ENCODE assay signal across 12 cellular contexts in the genomic region with DNA sequence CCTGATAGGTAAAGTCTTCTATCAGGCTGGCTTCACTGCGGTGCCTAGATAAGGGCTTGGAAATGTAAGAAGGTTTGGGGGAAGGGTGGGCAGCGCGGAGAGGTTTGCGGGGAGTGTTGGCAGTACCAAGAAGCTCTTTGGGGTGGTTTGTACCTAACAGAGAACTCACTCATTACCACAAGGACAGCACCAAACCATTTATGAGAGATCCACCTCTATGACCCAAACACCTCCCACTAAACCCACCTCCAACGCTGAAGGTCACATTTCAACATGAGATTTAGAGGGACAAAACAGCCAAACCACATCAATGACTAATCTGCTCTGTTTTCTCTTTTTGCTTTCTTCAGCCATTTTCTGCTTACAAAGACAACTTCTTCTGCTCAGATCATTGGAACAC. TPM values are rescaled to one million over a fixed set of nuclear protein-coding genes. Genes with fewer than 3 reads are reported as not detected.
"Had no signal": no experiment of that assay in that cellular context is flagged by ENCODE, and none has a peak within 500 bp of the region (broad histone marks: within the 10 kb centered on the region; RNA-seq: fewer than 3 reads in every experiment).

No MANE protein-coding gene starts in this region.

RNA-seq across cellular contexts. Expression of a gene that starts 4.9 kb away (rescaled TPM):
- total RNA-seq: activated B cell treated with CpG ODN at 0.5 μM for 24 hours; activated CD4-positive, alpha-beta memory T cell treated with anti-CD3 and anti-CD28 coated beads for 36 hours; activated CD4-positive, alpha-beta T cell treated with anti-CD3 and anti-CD28 coated beads, Interleukin-2, amount 10 ng/mL, durations not matched to agents 24 days and 14 days; activated CD8-positive, alpha-beta T cell treated with anti-CD3 and anti-CD28 coated beads, Interleukin-2, amount 10 ng/mL, durations not matched to agents 7 days and 5 days; activated naive CD8-positive, alpha-beta T cell treated with anti-CD3 and anti-CD28 coated beads, Interleukin-2, amount 10 ng/mL, durations not matched to agents 7 days and 5 days; activated T-helper 1 cell treated with anti-CD3 and anti-CD28 coated beads, Interleukin-12 subunit alpha, Interleukin-12 subunit beta, Interleukin-2, Interleukin-4 antibody, amounts not matched to agents 30 ng/mL and 10 ng/mL and 1 ng/mL, durations not matched to agents 14 hours and 24 hours and 36 hours; activated T-helper 2 cell treated with anti-CD3 and anti-CD28 coated beads, Interferon-gamma antibody, Interleukin-2, Interleukin-4, amounts not matched to agents 10 μg/mL and 5 μg/mL and 100 μg/mL, durations not matched to agents 14 hours and 24 hours and 36 hours; adrenal gland; aorta; cerebellum had no signal
- polyA plus RNA-seq: aorta had no signal

RNA-seq across cellular contexts. Expression of a gene that starts 43.5 kb away (rescaled TPM):
- total RNA-seq: activated B cell treated with CpG ODN at 0.5 μM for 24 hours; activated CD4-positive, alpha-beta memory T cell treated with anti-CD3 and anti-CD28 coated beads for 36 hours; activated CD4-positive, alpha-beta T cell treated with anti-CD3 and anti-CD28 coated beads, Interleukin-2, amount 10 ng/mL, durations not matched to agents 24 days and 14 days; activated CD8-positive, alpha-beta memory T cell treated with anti-CD3 and anti-CD28 coated beads, Interleukin-2, amount 10 ng/mL, durations not matched to agents 7 days and 5 days; activated CD8-positive, alpha-beta T cell treated with anti-CD3 and anti-CD28 coated beads, Interleukin-2, amount 10 ng/mL, durations not matched to agents 7 days and 5 days; activated naive CD8-positive, alpha-beta T cell treated with anti-CD3 and anti-CD28 coated beads, Interleukin-2, amount 10 ng/mL, durations not matched to agents 7 days and 5 days; activated T-helper 1 cell treated with anti-CD3 and anti-CD28 coated beads, Interleukin-12 subunit alpha, Interleukin-12 subunit beta, Interleukin-2, Interleukin-4 antibody, amounts not matched to agents 30 ng/mL and 10 ng/mL and 1 ng/mL, durations not matched to agents 14 hours and 24 hours and 36 hours; activated T-helper 2 cell treated with anti-CD3 and anti-CD28 coated beads, Interferon-gamma antibody, Interleukin-2, Interleukin-4, amounts not matched to agents 10 μg/mL and 5 μg/mL and 100 μg/mL, durations not matched to agents 14 hours and 24 hours and 36 hours; adrenal gland; aorta; cardiac septum; cerebellum had no signal
- polyA plus RNA-seq: adrenal gland, aorta had no signal
